In the genomic region with DNA sequence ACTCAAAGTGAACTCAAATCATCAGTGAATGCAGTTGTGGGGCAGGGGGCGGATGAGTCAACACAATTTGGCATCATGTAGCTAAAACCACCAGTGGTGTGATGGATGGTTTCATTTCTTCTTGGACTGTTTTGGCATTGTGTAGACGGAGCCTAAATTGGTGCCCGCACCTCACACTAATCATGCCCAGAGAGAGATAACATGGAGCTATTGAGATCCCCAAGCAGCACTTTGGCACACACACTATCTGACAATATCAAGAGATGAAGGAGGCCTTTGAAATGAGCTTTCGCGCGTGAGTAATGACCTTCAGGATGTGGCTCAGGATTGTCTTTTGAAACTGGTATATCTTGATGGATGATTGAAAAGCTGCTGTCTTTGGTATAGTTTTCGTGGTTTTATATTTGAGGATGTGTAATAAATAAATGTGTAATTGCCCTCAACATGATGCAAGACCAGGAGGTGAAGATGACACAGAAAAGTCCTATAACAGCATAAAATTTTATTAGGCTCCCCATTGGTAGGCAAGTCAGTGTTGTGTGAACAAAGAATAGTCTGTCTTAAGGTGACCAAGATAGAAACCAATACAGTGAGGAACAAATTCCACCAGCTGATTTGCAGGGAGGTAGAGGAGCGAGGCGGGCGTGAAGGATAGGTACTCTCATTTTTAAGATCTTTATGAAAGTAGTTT, we compare ENCODE assay signal across 14 cellular contexts.
DNase-seq lines count a peak whose midpoint lies in the region; ATAC-seq lines count a peak whose summit lies in the region.
"Had no signal": no experiment of that assay in that cellular context is flagged by ENCODE, and none has a peak within 500 bp of the region (broad histone marks: within the 10 kb centered on the region; RNA-seq: fewer than 3 reads in every experiment).

No MANE protein-coding gene starts in this region.

- DNase-seq in activated T-cell treated with anti-CD3 and anti-CD28 coated beads, Interleukin-2, amount 50 U/mL, for 48 hours: peak; percentile 73 to 75
- peak; percentile 30 to 44 for DNase-seq in stimulated activated CD4-positive, alpha-beta T cell treated with anti-CD3 and anti-CD28 coated beads, Interleukin-4, amount 100 ng/mL, for 4 hours
- DNase-seq in C1 segment of cervical spinal cord (lab: John Stamatoyannopoulos, UW) (no peak), DMS 273 treated with DMSO at 0.1 percent for 48 hours (lab: John Stamatoyannopoulos, UW) (no peak)
- DNase-seq: effector memory CD8-positive, alpha-beta T cell; KG1; kidney glomerular epithelial cell; NCI-H187; stomach had no signal

- peak; percentile 83 for ATAC-seq in GM18502 (IDR thresholded peaks at IDR 0.05; ENCODE audit: poor library complexity, unreplicated experiment)
- ATAC-seq in HG03103 (IDR thresholded peaks at IDR 0.05; ENCODE audit: low read depth, unreplicated experiment): peak; percentile 76
- ATAC-seq in HG02759 (IDR thresholded peaks at IDR 0.05; ENCODE audit: unreplicated experiment): no peak
- ATAC-seq: effector memory CD8-positive, alpha-beta T cell; gastroesophageal sphincter; sciatic nerve had no signal

Comparison
In these comparisons a context has a peak if more than half of its experiments do, and no peak if none do; other contexts are left out.
1. DNase-seq: peak in activated T-cell treated with anti-CD3 and anti-CD28 coated beads, Interleukin-2, amount 50 U/mL, for 48 hours (2 of 2) and stimulated activated CD4-positive, alpha-beta T cell treated with anti-CD3 and anti-CD28 coated beads, Interleukin-4, amount 100 ng/mL, for 4 hours (2 of 2); none in C1 segment of cervical spinal cord (0 of 14) and DMS 273 treated with DMSO at 0.1 percent for 48 hours (single experiment).